ENCODE assay signal across 22 cellular contexts in the genomic region with DNA sequence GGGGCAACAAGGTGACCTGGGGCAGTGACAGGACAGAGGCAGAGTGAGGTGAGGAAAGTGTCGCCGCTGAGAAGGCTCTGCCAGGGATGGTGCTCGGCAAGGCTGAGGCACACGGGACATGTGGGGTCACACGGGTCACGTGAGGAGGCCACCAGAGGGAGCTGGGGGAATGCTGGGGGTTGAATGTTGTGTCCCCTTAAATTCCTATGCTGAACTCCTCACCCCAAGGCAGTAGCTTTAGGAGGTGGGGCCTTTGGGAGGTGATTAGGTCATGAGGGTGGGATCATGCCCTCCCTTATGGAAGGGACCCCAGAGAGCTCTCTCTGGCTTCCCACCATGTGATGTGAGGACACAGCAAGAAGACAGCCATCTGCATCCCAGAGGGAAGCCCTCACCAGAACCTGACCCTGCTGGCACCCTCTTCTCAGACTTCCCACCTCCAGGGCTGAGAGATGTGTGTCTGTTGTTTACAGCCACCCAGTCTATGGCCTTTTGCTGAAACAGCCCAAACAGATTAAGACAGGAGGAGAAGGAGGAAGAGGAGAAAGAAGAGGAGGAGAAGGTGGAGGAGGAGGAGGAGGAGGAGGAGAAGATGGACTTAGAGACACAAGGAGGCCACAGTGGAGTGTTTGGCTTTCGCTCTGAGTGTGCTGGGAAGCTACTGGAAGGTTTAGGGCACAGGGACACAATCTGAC. TPM values are rescaled to one million over a fixed set of nuclear protein-coding genes. Genes with fewer than 3 reads are reported as not detected.
DNase-seq lines count a peak whose midpoint lies in the region; ATAC-seq, FAIRE-seq and TF ChIP-seq lines count a peak whose summit lies in the region.
"Had no signal": no experiment of that assay in that cellular context is flagged by ENCODE, and none has a peak within 500 bp of the region (broad histone marks: within the 10 kb centered on the region; RNA-seq: fewer than 3 reads in every experiment).

No MANE protein-coding gene starts in this region.

- no peak for TF ChIP-seq POLR2A in HepG2 (IDR thresholded peaks at IDR 0.05; ENCODE audit: insufficient read depth in 1 of 2, low read depth in 2 of 2, low read length in 2 of 2)
- TF ChIP-seq POLR2A in uterus (IDR thresholded peaks at IDR 0.05) = no peak

- 0 out of 2 replicates have a peak, but pooled peaks have one; percentile 16 for TF ChIP-seq CTCF in HepG2 (CRISPR knock-in tag; IDR thresholded peaks at IDR 0.05)
- no peak for TF ChIP-seq CTCF in uterus (IDR thresholded peaks at IDR 0.05)

- no peaks in the 10 kb centered on the region for H3K79me2 ChIP-seq in HepG2 (ENCODE audit: insufficient read depth, low read length)

- in situ Hi-C loops in HepG2 (cut with HindIII; ENCODE audit: extremely low pct_ligation_motif_present, low pct_unique_long_range_greater_than_20kb) = no loop called here

- H3K27ac Mint-ChIP-seq in activated naive CD4-positive, alpha-beta T cell treated with anti-CD3 and anti-CD28 coated beads, Interleukin-2, amount 10 ng/mL, durations not matched to agents 7 days and 5 days = peak overlapping the region; percentile 46
- no peak overlapping the region for H3K27ac Mint-ChIP-seq in activated T-cell treated with anti-CD3 and anti-CD28 coated beads, Interleukin-2, amount 50 U/mL, for 24 hours
- H3K27ac Mint-ChIP-seq: activated naive CD8-positive, alpha-beta T cell treated with anti-CD3 and anti-CD28 coated beads, Interleukin-2, amount 50 U/mL, for 24 hours; T-helper 2 cell treated with Interferon-gamma antibody and Interleukin-4, amounts not matched to agents 5 μg/mL and 100 μg/mL, for 36 hours; WTC11 had no signal

- H3K4me1 Mint-ChIP-seq in activated naive CD4-positive, alpha-beta T cell treated with anti-CD3 and anti-CD28 coated beads, Interleukin-2, amount 10 ng/mL, durations not matched to agents 7 days and 5 days = no peaks in the 10 kb centered on the region
- no peaks in the 10 kb centered on the region for H3K4me1 Mint-ChIP-seq in activated T-cell treated with anti-CD3 and anti-CD28 coated beads, Interleukin-2, amount 50 U/mL, for 24 hours (ENCODE audit: low read depth)
- H3K4me1 Mint-ChIP-seq: activated naive CD8-positive, alpha-beta T cell treated with anti-CD3 and anti-CD28 coated beads, Interleukin-2, amount 50 U/mL, for 24 hours had no signal

- H3K9ac ChIP-seq in HepG2 (ENCODE audit: insufficient read depth, low read depth, low read length) (no peak overlapping the region), rectal smooth muscle tissue (ENCODE audit: low read length) (no peak overlapping the region)

- no peaks in the 10 kb centered on the region for H4K20me1 ChIP-seq in HepG2 (ENCODE audit: insufficient read depth, low read length)

- POLR2A ChIA-PET in HepG2 (lab: Yijun Ruan, JAX) = no interaction called here

- FAIRE-seq in HepG2 (lab: Jason Lieb, UNC) = no peak
- FAIRE-seq: G401.6 had no signal

- H3K27ac ChIP-seq in HepG2 (ENCODE audit: extremely low read length, insufficient read depth, low read length) (no peak overlapping the region), rectal smooth muscle tissue (ENCODE audit: low read depth, low read length) (peak overlapping the region; percentile 85), uterus (peak overlapping the region; percentile 86 to 97)
- H3K27ac ChIP-seq: heart right ventricle had no signal

- no peaks in the 10 kb centered on the region for H3K27me3 Mint-ChIP-seq in activated naive CD4-positive, alpha-beta T cell treated with anti-CD3 and anti-CD28 coated beads, Interleukin-2, amount 10 ng/mL, durations not matched to agents 7 days and 5 days
- no peaks in the 10 kb centered on the region for H3K27me3 Mint-ChIP-seq in activated T-cell treated with anti-CD3 and anti-CD28 coated beads, Interleukin-2, amount 50 U/mL, for 24 hours
- H3K27me3 Mint-ChIP-seq: activated naive CD8-positive, alpha-beta T cell treated with anti-CD3 and anti-CD28 coated beads, Interleukin-2, amount 50 U/mL, for 24 hours had no signal

- no TSS peak for BruUV-seq in HepG2 (replicated peaks; lab: Mats Ljungman, UMichigan)

- H3K36me3 ChIP-seq in HepG2 (replicated peaks in 1 of 2; ENCODE audit: control insufficient read depth in 1 of 2, insufficient read depth in 2 of 2, low read length in 2 of 2) (no peaks in the 10 kb centered on the region), rectal smooth muscle tissue (ENCODE audit: control insufficient read depth, insufficient read depth, low read length) (no peaks in the 10 kb centered on the region), uterus (no peaks in the 10 kb centered on the region)
- H3K36me3 ChIP-seq: BE2C, breast epithelium, heart right ventricle, SJSA1 had no signal

- CTCF ChIA-PET in activated naive CD4-positive, alpha-beta T cell treated with anti-CD3 and anti-CD28 coated beads, Interleukin-2, amount 10 ng/mL, durations not matched to agents 7 days and 5 days (lab: Charles Lee) = interaction anchor here (0.9 to 1.4 kb wide), 2 partner anchors 26 to 51 kb away, joined by 3 to 5 read pairs; no protein-coding TSS in a partner anchor
- CTCF ChIA-PET in HepG2 (lab: Yijun Ruan, JAX; ENCODE audit: low intra/inter-chr PET ratio, low total read pairs) = no interaction called here

- H3K4me2 ChIP-seq in HepG2 (ENCODE audit: low read depth, low read length) = no peak overlapping the region

- no peaks in the 10 kb centered on the region for H3K36me3 Mint-ChIP-seq in activated naive CD4-positive, alpha-beta T cell treated with anti-CD3 and anti-CD28 coated beads, Interleukin-2, amount 10 ng/mL, durations not matched to agents 7 days and 5 days
- no peaks in the 10 kb centered on the region for H3K36me3 Mint-ChIP-seq in activated T-cell treated with anti-CD3 and anti-CD28 coated beads, Interleukin-2, amount 50 U/mL, for 24 hours (ENCODE audit: low read depth)
- H3K36me3 Mint-ChIP-seq: WTC11 had no signal

- H3K4me1 ChIP-seq in HepG2 (ENCODE audit: insufficient read depth, low read length) (peaks cover 9% of the 10 kb centered on the region; the same call in 1 of the 2 replicates), rectal smooth muscle tissue (ENCODE audit: control insufficient read depth, insufficient read depth, low read length) (peaks cover 38% of the 10 kb centered on the region), uterus (no peaks in the 10 kb centered on the region)
- H3K4me1 ChIP-seq: BE2C, breast epithelium had no signal

- peaks cover 0 to 2% of the 10 kb centered on the region in 2 experiments; a peak in 1 of 5 replicates for H3K27me3 ChIP-seq in HepG2 (ENCODE audit: control insufficient read depth in 1 of 2, insufficient read depth in 2 of 2, low read length in 2 of 2)
- no peaks in the 10 kb centered on the region for H3K27me3 ChIP-seq in rectal smooth muscle tissue (ENCODE audit: control insufficient read depth, insufficient read depth, low read length)
- no peaks in the 10 kb centered on the region for H3K27me3 ChIP-seq in uterus
- H3K27me3 ChIP-seq: BE2C, breast epithelium, heart right ventricle, SJSA1 had no signal

- WGBS in HepG2 (ENCODE audit: low lambda C conversion rate) = 43% methylated on average over 7 of the region's 7 CpGs

- no peak overlapping the region for H2AFZ ChIP-seq in HepG2 (ENCODE audit: low read length)

- no peak overlapping the region for H3K4me3 Mint-ChIP-seq in activated naive CD4-positive, alpha-beta T cell treated with anti-CD3 and anti-CD28 coated beads, Interleukin-2, amount 10 ng/mL, durations not matched to agents 7 days and 5 days
- H3K4me3 Mint-ChIP-seq in activated T-cell treated with anti-CD3 and anti-CD28 coated beads, Interleukin-2, amount 50 U/mL, for 24 hours = no peak overlapping the region
- H3K4me3 Mint-ChIP-seq: activated naive CD8-positive, alpha-beta T cell treated with anti-CD3 and anti-CD28 coated beads, Interleukin-2, amount 50 U/mL, for 24 hours; T-helper 2 cell treated with Interferon-gamma antibody and Interleukin-4, amounts not matched to agents 5 μg/mL and 100 μg/mL, for 36 hours; WTC11 had no signal

- DNase-seq in activated naive CD4-positive, alpha-beta T cell treated with anti-CD3 and anti-CD28 coated beads, Interleukin-2, amount 10 ng/mL, durations not matched to agents 7 days and 5 days = no peak
- DNase-seq in activated naive CD4-positive, alpha-beta T cell (lab: John Stamatoyannopoulos, UW) = no peak
- no peak for DNase-seq in HepG2 (ENCODE audit: low spot score)
- DNase-seq in uterus = no peak
- DNase-seq in activated T-cell treated with anti-CD3 and anti-CD28 coated beads, Interleukin-2, amount 50 U/mL, for 24 hours = no peak
- DNase-seq in DMS153 treated with DMSO at 0.1 percent for 48 hours (lab: John Stamatoyannopoulos, UW; ENCODE audit: unreplicated experiment) = no peak
- DNase-seq in activated CD4-positive, alpha-beta T cell treated with anti-CD3 and anti-CD28 coated beads for 48 hours = no peak
- DNase-seq: 8988T; activated naive CD8-positive, alpha-beta T cell treated with anti-CD3 and anti-CD28 coated beads, Interleukin-2, amount 50 U/mL, for 24 hours; BE2C; heart right ventricle; Karpas-422; NCI-H1092 treated with DMSO at 0.1 percent for 48 hours; PC-3; right cardiac atrium; stimulated activated naive CD8-positive, alpha-beta T cell treated with anti-CD3 and anti-CD28 coated beads, Interleukin-15, Interleukin-2, amounts not matched to agents 100 U/mL and 50 U/mL, for 24 hours had no signal

- intact Hi-C loops in HepG2 (cut with micrococcal nuclease; ENCODE audit: unreplicated experiment) (no loop called here), uterus (cut with DNase I; ENCODE audit: low total_unique reads) (no loop called here)

- peaks cover 2% of the 10 kb centered on the region for H3K9me3 Mint-ChIP-seq in activated naive CD4-positive, alpha-beta T cell treated with anti-CD3 and anti-CD28 coated beads, Interleukin-2, amount 10 ng/mL, durations not matched to agents 7 days and 5 days
- no peaks in the 10 kb centered on the region for H3K9me3 Mint-ChIP-seq in activated T-cell treated with anti-CD3 and anti-CD28 coated beads, Interleukin-2, amount 50 U/mL, for 24 hours
- H3K9me3 Mint-ChIP-seq: activated naive CD8-positive, alpha-beta T cell treated with anti-CD3 and anti-CD28 coated beads, Interleukin-2, amount 50 U/mL, for 24 hours; WTC11 had no signal

- no peak; the same call in 2 of the 3 replicates for ATAC-seq in HepG2
- ATAC-seq: activated naive CD8-positive, alpha-beta T cell treated with anti-CD3 and anti-CD28 coated beads, Interleukin-2, amount 50 U/mL, for 24 hours; heart right ventricle; PC-3; right cardiac atrium; stimulated activated naive CD8-positive, alpha-beta T cell treated with anti-CD3 and anti-CD28 coated beads, Interleukin-15, Interleukin-2, amounts not matched to agents 100 U/mL and 50 U/mL, for 24 hours; WTC11 had no signal

- H3K9me3 ChIP-seq in HepG2 (ENCODE audit: low read length) = no peaks in the 10 kb centered on the region
- H3K9me3 ChIP-seq in uterus = no peaks in the 10 kb centered on the region
- H3K9me3 ChIP-seq: BE2C, breast epithelium, heart right ventricle, SJSA1 had no signal

- no peak overlapping the region for H3K4me3 ChIP-seq in HepG2 (replicated peaks in 1 of 3; ENCODE audit: insufficient read depth in 1 of 3, low read depth in 2 of 3, low read length in 3 of 3)
- H3K4me3 ChIP-seq in rectal smooth muscle tissue (ENCODE audit: low read length) = no peak overlapping the region
- H3K4me3 ChIP-seq in uterus = no peak overlapping the region
- H3K4me3 ChIP-seq: breast epithelium, heart right ventricle, SJSA1 had no signal

- TF ChIP-seq EP300 in HepG2 (IDR thresholded peaks at IDR 0.05; ENCODE audit: low read depth in 2 of 2, low read length in 2 of 2) (no peak), HepG2 (CRISPR knock-in tag; IDR thresholded peaks at IDR 0.05; ENCODE audit: borderline replicate concordance) (no peak)

- TF ChIP-seq RAD21 in HepG2 (CRISPR knock-in tag; IDR thresholded peaks at IDR 0.05) = no peak

RNA-seq across cellular contexts. Expression of gene RFX2, which starts 35.4 kb away (rescaled TPM):
- total RNA-seq in HepG2 (2016; rRNA removed; fragmentation: Illumina TruSeq; extraction: Trizol) = 1.3 and 2.8 TPM in 2 replicates
- total RNA-seq in HepG2 (2016; cell fraction: cytosol; rRNA removed; fragmentation: Illumina TruSeq; extraction: Trizol; ENCODE audit: low read depth) = 2.6 and 7.1 TPM in 2 replicates
- 1.5 and 2.5 TPM in 2 replicates for total RNA-seq in HepG2 (2016; cell fraction: insoluble cytoplasmic fraction; rRNA removed; fragmentation: Illumina TruSeq; extraction: Trizol)
- 1.8 and 2.4 TPM in 2 replicates for total RNA-seq in HepG2 (2016; cell fraction: membrane; rRNA removed; fragmentation: Illumina TruSeq; extraction: Trizol)
- total RNA-seq in HepG2 (2016; cell fraction: nucleus; rRNA removed; fragmentation: Illumina TruSeq; extraction: Trizol) = 2.4 and 3.9 TPM in 2 replicates
- 2.4 and 3.3 TPM in 2 replicates for polyA plus RNA-seq in HepG2 (2011; rRNA removed)
- 1.5 and 2.4 TPM in 2 replicates for polyA plus RNA-seq in HepG2 (2011; cell fraction: cytosol; rRNA removed)
- polyA plus RNA-seq in HepG2 (2011; cell fraction: nucleus; rRNA removed) = 3.3 and 4.9 TPM in 2 replicates
- 1.1 and 2.1 TPM in 2 replicates for polyA plus RNA-seq in HepG2 (2012)
- polyA plus RNA-seq in HepG2 (2016; cell fraction: cytosol; fragmentation: Illumina TruSeq; extraction: Trizol; ENCODE audit: low read depth) = 3.0 and 3.6 TPM in 2 replicates
- 1.2 and 1.3 TPM in 2 replicates for polyA plus RNA-seq in HepG2 (2016; cell fraction: insoluble cytoplasmic fraction; fragmentation: Illumina TruSeq; extraction: Trizol; ENCODE audit: low read depth)
- polyA plus RNA-seq in HepG2 (2016; cell fraction: membrane; fragmentation: Illumina TruSeq; extraction: Trizol; ENCODE audit: low read depth) = 1.8 and 2.9 TPM in 2 replicates
- polyA plus RNA-seq in HepG2 (2016; cell fraction: nucleus; fragmentation: Illumina TruSeq; extraction: Trizol; ENCODE audit: insufficient read depth, low read depth) = 3.0 and 6.2 TPM in 2 replicates
- 5.3 and 9.1 TPM in 2 replicates for polyA minus RNA-seq in HepG2 (2011; rRNA and poly(A)+ RNA removed; ENCODE audit: low replicate concordance)
- polyA minus RNA-seq in HepG2 (2011; cell fraction: cytosol; rRNA and poly(A)+ RNA removed) = 1.3 and 3.3 TPM in 2 replicates
- 3.6 and 6.2 TPM in 2 replicates for polyA minus RNA-seq in HepG2 (2011; cell fraction: nucleus; rRNA and poly(A)+ RNA removed)
- total RNA-seq in uterus = 10 to 100 TPM; 10.5 to 77.9 (median 22.8) TPM
